1 cellular context compared by ENCODE assay signal in genomic region chr18:54224379-54225014, GRCh38.
TF ChIP-seq lines count a peak whose summit lies in the region.

Gene MBD2 (minus strand): TSS chr18:54224669. CDS start chr18:54224559, 110 bp downstream.

TF ChIP-seq in A549, 52 proteins besides CTCF, POLR2A, EP300 and RAD21 (continued from another document):
- no peak for TF ChIP-seq REST (IDR thresholded peaks at IDR 0.05)
